8 cellular contexts compared by ENCODE assay signal in genomic region chr14:23320584-23321571, GRCh38.
DNase-seq lines count a peak whose midpoint lies in the region; ATAC-seq and FAIRE-seq lines count a peak whose summit lies in the region.

TSS of gene PABPN1 (plus strand) at chr14:23321457. CDS start at chr14:23321470, 13 bp downstream.

- DNase-seq in COLO829 (ENCODE audit: low spot score) = peak; percentile 99
- DNase-seq in HTR-8/SVneo (ENCODE audit: insufficient read length, low spot score) = peak; percentile 91
- peak; percentile 99 for DNase-seq in NOMO-1 treated with dmso at 0.1 percent for 144 hours (lab: John Stamatoyannopoulos, UW; ENCODE audit: unreplicated experiment)
- peak; percentile 78 to 93 (median 84) for DNase-seq in activated CD8-positive, alpha-beta memory T cell treated with anti-CD3 and anti-CD28 coated beads for 48 hours (ENCODE audit: low read depth in 2 of 3, low spot score in 2 of 3)
- peak; percentile 95 to 96 (median 96) for DNase-seq in effector memory CD8-positive, alpha-beta T cell
- peak; percentile 100 for DNase-seq in medulla oblongata (ENCODE audit: extremely low spot score)
- DNase-seq in stimulated activated CD8-positive, alpha-beta memory T cell treated with anti-CD3 and anti-CD28 coated beads, Interleukin-12 subunit alpha, Interleukin-12 subunit beta, amount 100 ng/mL, for 1 hour (ENCODE audit: low read depth) = peak; percentile 96

- no peak for FAIRE-seq in HTR-8/SVneo (lab: Jason Lieb, UNC)

- peak within 1 kb of the TSS; percentile 96 to 97 for H3K27ac Mint-ChIP-seq in effector memory CD8-positive, alpha-beta T cell

- peak within 1 kb of the TSS; percentile 91 to 92 for H3K4me3 Mint-ChIP-seq in effector memory CD8-positive, alpha-beta T cell

- peak; percentile 86 for ATAC-seq in GM21367 (IDR thresholded peaks at IDR 0.05; ENCODE audit: unreplicated experiment)
- ATAC-seq in effector memory CD8-positive, alpha-beta T cell (replicated peaks) = peak; percentile 83

- no peaks in the 10 kb centered on the region for H3K9me3 Mint-ChIP-seq in effector memory CD8-positive, alpha-beta T cell

- H3K4me1 Mint-ChIP-seq in effector memory CD8-positive, alpha-beta T cell (ENCODE audit: low read depth in 2 of 2) = peaks cover 23 to 28% of the 10 kb centered on the region in 2 donors

- H3K27me3 Mint-ChIP-seq in effector memory CD8-positive, alpha-beta T cell = no peaks in the 10 kb centered on the region

- H3K36me3 Mint-ChIP-seq in effector memory CD8-positive, alpha-beta T cell (ENCODE audit: insufficient read depth) = peaks cover 53% of the 10 kb centered on the region

Comparison
In these comparisons a context has a peak if more than half of its experiments do, and no peak if none do; other contexts are left out.
1. Peak in every context shown above with its lines: DNase-seq and ATAC-seq.